Comparison of ENCODE assay signal across 8 cellular contexts in genomic region chr2:119283873-119284331, GRCh38.
A peak's percentile ranks its signal among the peaks of the same experiment; 100 is the strongest.
DNase-seq lines count a peak whose midpoint lies in the region; ATAC-seq and TF ChIP-seq lines count a peak whose summit lies in the region.

No MANE protein-coding gene starts in this region.

- peak overlapping the region in 49 of 59 donors; percentile 0 to 89 (median 68) for H3K27ac ChIP-seq in dorsolateral prefrontal cortex

- in situ Hi-C loops in GM13977 (cut with MboI; ENCODE audit: low pct_unique_long_range_greater_than_20kb, low sequenced_read_pairs, unreplicated experiment): loop anchor here (25.0 kb wide), 1 partner anchor 397 kb away; no protein-coding TSS in a partner anchor

- H3K27me3 ChIP-seq in dorsolateral prefrontal cortex: no peaks in the 10 kb centered on the region

- no peak for TF ChIP-seq CTCF in AG09309 (IDR thresholded peaks at IDR 0.05; ENCODE audit: control insufficient read depth, insufficient read depth, low read depth, low read length, missing control alignments)
- TF ChIP-seq CTCF in dorsolateral prefrontal cortex (IDR thresholded peaks at IDR 0.05 in 54 of 56, conservative IDR thresholded peaks at IDR 0.05 in 2 of 56; ENCODE audit: low read depth in 1 of 56, partially characterized antibody in 56 of 56): no peak
- no peak for TF ChIP-seq CTCF in GM13977 (IDR thresholded peaks at IDR 0.05; ENCODE audit: extremely low read depth, insufficient read depth, missing control alignments)

- ATAC-seq in HG02852 (IDR thresholded peaks at IDR 0.05; ENCODE audit: unreplicated experiment) (no peak), GM19463 (IDR thresholded peaks at IDR 0.05; ENCODE audit: unreplicated experiment) (no peak)

- intact Hi-C loops in dorsolateral prefrontal cortex (cut with DNase I): no loop called here

- H3K4me3 ChIP-seq in AG09309 (ENCODE audit: control insufficient read depth, low read depth, low read length): no peak overlapping the region
- peak overlapping the region in 21 of 59 donors; percentile 0 to 34 (median 17) for H3K4me3 ChIP-seq in dorsolateral prefrontal cortex

- DNase-seq in AG09309 (ENCODE audit: low read depth) (peak; percentile 65), MV-4-11 (lab: John Stamatoyannopoulos, UW) (peak; percentile 96), dorsolateral prefrontal cortex (peak in 9 of 10 donors; percentile 61 to 86 (median 70)), midbrain (lab: John Stamatoyannopoulos, UW) (peak; percentile 64), GM13977 (ENCODE audit: low spot score) (no peak), DMS53 (lab: John Stamatoyannopoulos, UW) (no peak)

Comparison
In these comparisons a context has a peak if more than half of its experiments do, and no peak if none do; other contexts are left out.
1. DNase-seq: peak in AG09309 (single experiment), MV-4-11 (single experiment), dorsolateral prefrontal cortex (9 of 10) and midbrain (single experiment); none in GM13977 (single experiment) and DMS53 (single experiment).